In the genomic region with DNA sequence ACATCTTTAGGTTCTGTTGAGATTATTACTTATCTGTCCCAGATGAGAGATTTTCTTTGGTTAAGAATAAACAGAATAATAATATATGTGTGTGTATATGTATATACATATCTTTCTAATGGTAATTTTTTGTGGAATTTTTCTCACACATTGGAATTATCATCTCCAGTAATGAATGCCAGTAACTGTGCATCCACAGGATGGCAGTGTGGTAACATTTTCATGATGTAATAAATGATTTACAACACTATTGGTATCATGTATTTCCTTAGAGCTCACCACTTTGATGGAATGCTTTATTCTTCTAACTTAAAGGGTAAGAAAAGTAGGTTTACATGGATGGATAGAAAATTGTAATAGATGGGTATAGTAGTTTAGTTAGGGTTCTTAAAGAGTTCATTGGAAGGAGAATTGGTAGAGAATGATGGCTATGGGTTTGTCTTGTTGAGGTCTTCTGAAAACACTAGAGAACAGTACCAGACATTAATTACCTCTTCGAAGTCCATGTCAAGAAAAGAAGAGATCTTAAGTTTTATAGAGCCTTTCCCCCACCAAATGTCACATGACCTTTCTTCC, we compare ENCODE assay signal across 8 cellular contexts.
DNase-seq lines count a peak whose midpoint lies in the region; ATAC-seq, FAIRE-seq and TF ChIP-seq lines count a peak whose summit lies in the region.

No MANE protein-coding gene starts in this region.

- peaks cover 0 to 7% of the 10 kb centered on the region in 2 donors for H3K4me1 ChIP-seq in lung (ENCODE audit: control insufficient read depth in 2 of 2, insufficient read depth in 2 of 2, low read length in 2 of 2)

- H3K4me3 ChIP-seq in bronchial epithelial cell (ENCODE audit: low read depth, low read length) = no peak overlapping the region
- no peak overlapping the region for H3K4me3 ChIP-seq in lung

- WGBS in lung, 2 donors = 94 to 100% methylated on average over 1 of the region's 1 CpG

- no peak for FAIRE-seq in bronchial epithelial cell (lab: Jason Lieb, UNC)

- no peak overlapping the region for H3K27ac ChIP-seq in lung (ENCODE audit: low read depth in 1 of 2, low read length in 1 of 2)
- H3K27ac ChIP-seq in substantia nigra (ENCODE audit: low read depth, low read length, poor library complexity, severe bottlenecking) = no peak overlapping the region

- H3K27me3 ChIP-seq in bronchial epithelial cell (ENCODE audit: control insufficient read depth, insufficient read depth, low read length) = no peaks in the 10 kb centered on the region
- H3K27me3 ChIP-seq in lung (ENCODE audit: control insufficient read depth, insufficient read depth) = no peaks in the 10 kb centered on the region

- peak; percentile 22 for TF ChIP-seq CTCF in bronchial epithelial cell (IDR thresholded peaks at IDR 0.05; ENCODE audit: insufficient read depth, low read length, severe bottlenecking)
- peak; percentile 50 for TF ChIP-seq CTCF in lung (IDR thresholded peaks at IDR 0.05; ENCODE audit: control extremely low read depth, extremely low read depth)

- H3K36me3 ChIP-seq in bronchial epithelial cell (ENCODE audit: control insufficient read depth, insufficient read depth, low read length) (no peaks in the 10 kb centered on the region), lung (ENCODE audit: control insufficient read depth in 2 of 2, insufficient read depth in 2 of 2, low read length in 2 of 2) (no peaks in the 10 kb centered on the region)

- peaks cover 0 to 6% of the 10 kb centered on the region in 2 donors for H3K9me3 ChIP-seq in lung (ENCODE audit: control insufficient read depth in 2 of 2, insufficient read depth in 1 of 2, low read length in 1 of 2)

- DNase-seq in CD1c-positive myeloid dendritic cell (ENCODE audit: extremely low spot score) = peak; percentile 44
- DNase-seq in KBM-7 = peak; percentile 38
- peak; percentile 54 for DNase-seq in bronchial epithelial cell (ENCODE audit: low read depth)
- DNase-seq in lung (ENCODE audit: low spot score) = no peak
- DNase-seq in substantia nigra (lab: John Stamatoyannopoulos, UW) = no peak

- ATAC-seq in lung (ENCODE audit: insufficient read depth, low FRiP score) (peak; percentile 53), HG03025 (IDR thresholded peaks at IDR 0.05; ENCODE audit: low FRiP score, unreplicated experiment) (no peak), HG02678 (IDR thresholded peaks at IDR 0.05; ENCODE audit: unreplicated experiment) (no peak), GM21423 (IDR thresholded peaks at IDR 0.05; ENCODE audit: unreplicated experiment) (no peak)

- in situ Hi-C loops in KBM-7 (cut with MboI; ENCODE audit: low pct_unique_long_range_greater_than_20kb, low sequenced_read_pairs) = no loop called here

Comparison
In these comparisons a context has a peak if more than half of its experiments do, and no peak if none do; other contexts are left out.
1. DNase-seq: peak in CD1c-positive myeloid dendritic cell (single experiment), KBM-7 (single experiment) and bronchial epithelial cell (single experiment); none in lung (single experiment) and substantia nigra (0 of 49).